ENCODE assay signal across 19 cellular contexts in the genomic region with DNA sequence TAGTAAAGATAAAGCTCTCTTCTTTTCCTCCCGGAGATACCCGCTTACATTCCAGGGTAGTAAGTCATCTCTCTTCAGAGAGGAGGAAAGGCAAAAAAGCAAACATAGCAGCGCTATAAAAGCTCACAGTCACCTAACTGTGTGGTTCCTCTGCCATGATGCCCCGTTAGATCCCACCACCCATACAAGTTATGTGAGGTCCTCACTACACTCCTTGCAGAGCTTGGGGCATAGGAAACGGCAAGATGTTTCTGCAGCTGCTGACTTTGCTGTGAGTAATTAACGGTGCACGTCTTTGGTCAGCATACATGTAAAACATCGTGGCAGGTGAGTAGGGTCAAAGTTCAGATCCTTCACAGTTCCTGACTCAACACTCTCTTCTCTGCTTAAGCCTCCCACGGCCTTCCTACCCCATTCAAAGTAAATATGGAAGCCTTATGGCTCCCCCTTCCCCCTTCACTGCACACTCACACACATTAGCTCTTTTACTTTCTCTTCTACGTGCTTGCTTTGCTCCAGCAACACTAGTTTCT.
A peak's percentile ranks its signal among the peaks of the same experiment; 100 is the strongest.
DNase-seq lines count a peak whose midpoint lies in the region; ATAC-seq and TF ChIP-seq lines count a peak whose summit lies in the region.
"Had no signal": no experiment of that assay in that cellular context is flagged by ENCODE, and none has a peak within 500 bp of the region (broad histone marks: within the 10 kb centered on the region; RNA-seq: fewer than 3 reads in every experiment).

No MANE protein-coding gene starts in this region.

- H3K9me3 ChIP-seq in HCT116 (ENCODE audit: control insufficient read depth in 1 of 2, insufficient read depth in 1 of 2, low read depth in 1 of 2, low read length in 2 of 2): no peaks in the 10 kb centered on the region
- H3K9me3 ChIP-seq in transverse colon: no peaks in the 10 kb centered on the region
- H3K9me3 ChIP-seq: heart left ventricle, lower lobe of right lung had no signal

- H3K79me2 ChIP-seq in HCT116 (ENCODE audit: insufficient read depth, low read length): no peaks in the 10 kb centered on the region

- no peaks in the 10 kb centered on the region for H4K20me1 ChIP-seq in HCT116 (ENCODE audit: insufficient read depth)

- no peak for TF ChIP-seq EP300 in transverse colon (IDR thresholded peaks at IDR 0.05; ENCODE audit: low read depth)

- no peak overlapping the region for H3K4me3 ChIP-seq in HCT116 (replicated peaks in 1 of 2; ENCODE audit: low read depth in 1 of 2, low read length in 2 of 2)
- peak overlapping the region; percentile 1 for H3K4me3 ChIP-seq in kidney epithelial cell (ENCODE audit: low read depth, low read length)
- no peak overlapping the region for H3K4me3 ChIP-seq in transverse colon
- H3K4me3 ChIP-seq: heart left ventricle, lower lobe of right lung had no signal

- intact Hi-C loops in HCT116 (cut with micrococcal nuclease): no loop called here
- intact Hi-C loops in transverse colon (cut with DNase I; ENCODE audit: low total_unique reads): no loop called here

- H3K36me3 ChIP-seq in HCT116 (ENCODE audit: control insufficient read depth in 1 of 2, insufficient read depth in 2 of 2, low read length in 2 of 2) (no peaks in the 10 kb centered on the region), kidney epithelial cell (ENCODE audit: control insufficient read depth, insufficient read depth, low read length) (no peaks in the 10 kb centered on the region), transverse colon (no peaks in the 10 kb centered on the region)
- H3K36me3 ChIP-seq: heart left ventricle, lower lobe of right lung had no signal

- no peak overlapping the region for H3K27ac Mint-ChIP-seq in type B pancreatic cell
- H3K27ac Mint-ChIP-seq: activated CD8-positive, alpha-beta memory T cell treated with anti-CD3 and anti-CD28 coated beads, Interleukin-2, amount 10 ng/mL, durations not matched to agents 7 days and 5 days; activated naive CD4-positive, alpha-beta T cell treated with anti-CD3 and anti-CD28 coated beads, Interleukin-2, amount 50 U/mL, for 72 hours; activated T-helper 1 cell treated with anti-CD3 and anti-CD28 coated beads, Interleukin-12 subunit alpha, Interleukin-12 subunit beta, Interleukin-2, Interleukin-4 antibody, amounts not matched to agents 30 ng/mL and 10 ng/mL and 1 ng/mL, durations not matched to agents 14 hours and 24 hours and 36 hours; CD4-positive, alpha-beta memory T cell had no signal

- CTCF ChIA-PET in HCT116 (lab: Charles Lee): no interaction called here

- no peaks in the 10 kb centered on the region for H3K9me3 Mint-ChIP-seq in type B pancreatic cell
- H3K9me3 Mint-ChIP-seq: activated naive CD4-positive, alpha-beta T cell treated with anti-CD3 and anti-CD28 coated beads, Interleukin-2, amount 50 U/mL, for 72 hours; activated T-helper 1 cell treated with anti-CD3 and anti-CD28 coated beads, Interleukin-12 subunit alpha, Interleukin-12 subunit beta, Interleukin-2, Interleukin-4 antibody, amounts not matched to agents 30 ng/mL and 10 ng/mL and 1 ng/mL, durations not matched to agents 14 hours and 24 hours and 36 hours had no signal

- no peak for TF ChIP-seq CTCF in HCT116 (IDR thresholded peaks at IDR 0.05 in 2 of 3, conservative IDR thresholded peaks at IDR 0.05 in 1 of 3; ENCODE audit: borderline replicate concordance in 1 of 3, insufficient read depth in 1 of 3, low read depth in 2 of 3, low read length in 2 of 3)
- no peak for TF ChIP-seq CTCF in kidney epithelial cell (IDR thresholded peaks at IDR 0.05; ENCODE audit: insufficient read depth, low read length, poor library complexity, severe bottlenecking)
- no peak for TF ChIP-seq CTCF in type B pancreatic cell (conservative IDR thresholded peaks at IDR 0.05)
- no peak for TF ChIP-seq CTCF in transverse colon (IDR thresholded peaks at IDR 0.05)

- no peaks in the 10 kb centered on the region for H3K27me3 Mint-ChIP-seq in type B pancreatic cell

- H3K27me3 ChIP-seq in HCT116 (ENCODE audit: insufficient read depth, low read length): peaks cover 15% of the 10 kb centered on the region
- H3K27me3 ChIP-seq in kidney epithelial cell (ENCODE audit: control insufficient read depth, insufficient read depth, low read length): no peaks in the 10 kb centered on the region
- no peaks in the 10 kb centered on the region for H3K27me3 ChIP-seq in transverse colon

- peak overlapping the region; percentile 27; the same call in 1 of the 2 replicates for H3K4me2 ChIP-seq in HCT116 (ENCODE audit: low read length)

- no peaks in the 10 kb centered on the region for H3K9me2 ChIP-seq in HCT116 (ENCODE audit: insufficient read depth)

- H3K4me1 ChIP-seq in HCT116 (ENCODE audit: control insufficient read depth in 1 of 2, insufficient read depth in 2 of 2, low read length in 2 of 2) (peaks cover 3 to 5% of the 10 kb centered on the region in 2 experiments; a peak in 2 of 4 replicates), transverse colon (no peaks in the 10 kb centered on the region)
- H3K4me1 ChIP-seq: heart left ventricle, lower lobe of right lung had no signal

- POLR2A ChIA-PET in HCT116 (lab: Charles Lee): no interaction called here

- H3K36me3 Mint-ChIP-seq in type B pancreatic cell: no peaks in the 10 kb centered on the region
- H3K36me3 Mint-ChIP-seq: activated CD8-positive, alpha-beta memory T cell treated with anti-CD3 and anti-CD28 coated beads, Interleukin-2, amount 10 ng/mL, durations not matched to agents 7 days and 5 days; activated naive CD4-positive, alpha-beta T cell treated with anti-CD3 and anti-CD28 coated beads, Interleukin-2, amount 50 U/mL, for 72 hours; CD4-positive, alpha-beta memory T cell had no signal

- RAD21 ChIA-PET in HCT116 (lab: Charles Lee; ENCODE audit: low non-redundant PET in 1 of 2, low total read pairs in 2 of 2, uncharacterized antibody in 2 of 2, unreplicated experiment in 2 of 2): no interaction called here

- TF ChIP-seq RAD21 in HCT116 (IDR thresholded peaks at IDR 0.05; ENCODE audit: low read depth): no peak

- no TSS peak for BruUV-seq in HCT116 (replicated peaks; lab: Mats Ljungman, UMichigan)

- 32 to 47% methylated on average over 9 to 10 of the region's 10 CpGs for WGBS in transverse colon (ENCODE audit: low coverage in 1 of 2), 2 donors

- TF ChIP-seq POLR2A in HCT116 (IDR thresholded peaks at IDR 0.05; ENCODE audit: borderline replicate concordance, extremely low read depth, insufficient read depth, insufficient read length): no peak
- TF ChIP-seq POLR2A in transverse colon (IDR thresholded peaks at IDR 0.05): no peak

- peak overlapping the region; percentile 18 for H3K4me3 Mint-ChIP-seq in type B pancreatic cell
- H3K4me3 Mint-ChIP-seq: activated CD8-positive, alpha-beta memory T cell treated with anti-CD3 and anti-CD28 coated beads, Interleukin-2, amount 10 ng/mL, durations not matched to agents 7 days and 5 days; activated T-helper 1 cell treated with anti-CD3 and anti-CD28 coated beads, Interleukin-12 subunit alpha, Interleukin-12 subunit beta, Interleukin-2, Interleukin-4 antibody, amounts not matched to agents 30 ng/mL and 10 ng/mL and 1 ng/mL, durations not matched to agents 14 hours and 24 hours and 36 hours; CD4-positive, alpha-beta memory T cell had no signal

- H3K27ac ChIP-seq in HCT116 (ENCODE audit: low read depth, low read length) (no peak overlapping the region), transverse colon (no peak overlapping the region)
- H3K27ac ChIP-seq: heart left ventricle, lower lobe of right lung had no signal

- H3K4me1 Mint-ChIP-seq in type B pancreatic cell (ENCODE audit: unreplicated experiment): peaks cover 13% of the 10 kb centered on the region
- H3K4me1 Mint-ChIP-seq: activated CD8-positive, alpha-beta memory T cell treated with anti-CD3 and anti-CD28 coated beads, Interleukin-2, amount 10 ng/mL, durations not matched to agents 7 days and 5 days; CD4-positive, alpha-beta memory T cell had no signal

- in situ Hi-C loops in transverse colon (cut with MboI; ENCODE audit: low pct_ligation_motif_present in 1 of 4, low pct_unique_long_range_greater_than_20kb in 1 of 4, low sequenced_read_pairs in 3 of 4): no loop called here

- ATAC-seq in HCT116: peak; percentile 38; the same call in 1 of the 2 replicates
- ATAC-seq: activated CD8-positive, alpha-beta memory T cell treated with anti-CD3 and anti-CD28 coated beads, Interleukin-2, amount 10 ng/mL, durations not matched to agents 7 days and 5 days; activated naive CD4-positive, alpha-beta T cell treated with anti-CD3 and anti-CD28 coated beads, Interleukin-2, amount 50 U/mL, for 72 hours; heart left ventricle; Right ventricle myocardium inferior had no signal

- H2AFZ ChIP-seq in HCT116 (ENCODE audit: low read depth, low read length, poor library complexity, severe bottlenecking): no peak overlapping the region

- H3K9ac ChIP-seq in HCT116 (ENCODE audit: low read length): no peak overlapping the region

- no peak for DNase-seq in HCT116 (ENCODE audit: low read depth, low spot score)
- peak; percentile 40 for DNase-seq in T1000 (lab: John Stamatoyannopoulos, UW)
- no peak for DNase-seq in kidney epithelial cell (ENCODE audit: low read depth)
- DNase-seq in type B pancreatic cell (ENCODE audit: extremely low spot score, unreplicated experiment): no peak
- DNase-seq in transverse colon: no peak
- no peak for DNase-seq in epidermal melanocyte (ENCODE audit: insufficient read length, low spot score)
- DNase-seq in NCI-H187 treated with DMSO at 0.1 percent for 48 hours (lab: John Stamatoyannopoulos, UW): no peak
- DNase-seq: activated CD4-positive, alpha-beta T cell treated with anti-CD3 and anti-CD28 coated beads for 48 hours; activated CD8-positive, alpha-beta memory T cell treated with anti-CD3 and anti-CD28 coated beads, Interleukin-2, amount 10 ng/mL, durations not matched to agents 7 days and 5 days; CD4-positive, alpha-beta memory T cell; DMS79 treated with DMSO at 0.1 percent for 48 hours; heart left ventricle; lower lobe of right lung; NCI-H1417 treated with DMSO at 0.1 percent for 48 hours; NCI-H524 treated with DMSO at 0.1 percent for 48 hours; stimulated activated CD8-positive, alpha-beta memory T cell treated with anti-CD3 and anti-CD28 coated beads, Interleukin-4, amount 100 ng/mL, for 48 hours had no signal

TF ChIP-seq in HCT116, 20 proteins besides CTCF, POLR2A, EP300 and RAD21:
- no peak for TF ChIP-seq FOSL1 (IDR thresholded peaks at IDR 0.05; ENCODE audit: low read depth)
- TF ChIP-seq SRF (IDR thresholded peaks at IDR 0.05; ENCODE audit: low read depth): no peak
- TF ChIP-seq CBX3 (IDR thresholded peaks at IDR 0.05; ENCODE audit: low read depth): no peak
